Comparison of ENCODE assay signal across 9 cellular contexts in genomic region chr6:8481727-8482126, GRCh38. TPM values are rescaled to one million over a fixed set of nuclear protein-coding genes. Genes with fewer than 3 reads are reported as not detected.
DNase-seq lines count a peak whose midpoint lies in the region; FAIRE-seq and TF ChIP-seq lines count a peak whose summit lies in the region.
"Had no signal": no experiment of that assay in that cellular context is flagged by ENCODE, and none has a peak within 500 bp of the region (broad histone marks: within the 10 kb centered on the region; RNA-seq: fewer than 3 reads in every experiment).

No MANE protein-coding gene starts in this region.

- H3K27me3 ChIP-seq in BJ (ENCODE audit: control insufficient read depth, insufficient read depth, low read length) = no peaks in the 10 kb centered on the region
- H3K27me3 ChIP-seq in tibial artery = no peaks in the 10 kb centered on the region
- H3K27me3 ChIP-seq: heart left ventricle had no signal

- TF ChIP-seq CTCF in BJ (IDR thresholded peaks at IDR 0.05; ENCODE audit: insufficient read depth, low read depth, low read length) (peak; percentile 38), astrocyte of the spinal cord (IDR thresholded peaks at IDR 0.05; ENCODE audit: low read depth, low read length) (peak; percentile 15), HFFc6 (IDR thresholded peaks at IDR 0.05) (no peak), tibial artery (IDR thresholded peaks at IDR 0.05) (no peak)

- H3K27me3 Mint-ChIP-seq in HFFc6 (ENCODE audit: insufficient read depth) = no peaks in the 10 kb centered on the region

- H3K4me3 Mint-ChIP-seq in HFFc6 = no peak overlapping the region

- DNase-seq in BJ (ENCODE audit: low read depth) (no peak), GM19239 (ENCODE audit: insufficient read length, low spot score) (peak; percentile 1), KG1 (lab: John Stamatoyannopoulos, UW) (peak; percentile 8), astrocyte of the spinal cord (ENCODE audit: low read depth, low spot score) (no peak), anterior cingulate cortex (lab: John Stamatoyannopoulos, UW) (no peak), HFFc6 (no peak), DMS153 treated with DMSO at 0.1 percent for 48 hours (lab: John Stamatoyannopoulos, UW; ENCODE audit: unreplicated experiment) (no peak), tibial artery (no peak)
- DNase-seq: heart left ventricle had no signal

- no peaks in the 10 kb centered on the region for H3K4me1 ChIP-seq in tibial artery
- H3K4me1 ChIP-seq: heart left ventricle had no signal

- peaks cover 0 to 7% (median 0%) of the 10 kb centered on the region in 3 donors for H3K9me3 ChIP-seq in tibial artery

- H3K27ac Mint-ChIP-seq in HFFc6 = no peak overlapping the region

- FAIRE-seq in GM19239 (lab: Jason Lieb, UNC) = peak; percentile 18

- H3K9me3 Mint-ChIP-seq in HFFc6 = peaks cover 22% of the 10 kb centered on the region

- H3K4me3 ChIP-seq in BJ (ENCODE audit: low read depth, low read length) (no peak overlapping the region), astrocyte of the spinal cord (ENCODE audit: low read depth, low read length) (no peak overlapping the region), tibial artery (no peak overlapping the region)
- H3K4me3 ChIP-seq: heart left ventricle had no signal

- no peaks in the 10 kb centered on the region for H3K4me1 Mint-ChIP-seq in HFFc6 (ENCODE audit: low read depth)

- in situ Hi-C loops in astrocyte of the spinal cord (cut with HindIII; ENCODE audit: low sequenced_read_pairs) = no loop called here

- no peak overlapping the region for H3K27ac ChIP-seq in tibial artery
- H3K27ac ChIP-seq: heart left ventricle had no signal

- intact Hi-C loops in tibial artery (cut with DNase I; ENCODE audit: low total_unique reads) = no loop called here

- POLR2A ChIA-PET in BJ (lab: Charles Lee) = no interaction called here

- H3K36me3 Mint-ChIP-seq in HFFc6 (ENCODE audit: low read depth) = no peaks in the 10 kb centered on the region; the same call in 1 of the 2 replicates

- CTCF ChIA-PET in BJ (lab: Yijun Ruan, JAX) = no interaction called here

- H3K36me3 ChIP-seq in BJ (ENCODE audit: control insufficient read depth, insufficient read depth, low read length) = no peaks in the 10 kb centered on the region
- no peaks in the 10 kb centered on the region for H3K36me3 ChIP-seq in tibial artery
- H3K36me3 ChIP-seq: heart left ventricle had no signal

RNA-seq across cellular contexts. Expression of gene SLC35B3, which starts 46.4 kb away (rescaled TPM):
- polyA plus RNA-seq in BJ (2011; rRNA removed) = 18.5 and 33.1 TPM in 2 replicates
- 9.2 and 11.5 TPM in 2 replicates for polyA minus RNA-seq in BJ (2011; rRNA and poly(A)+ RNA removed)
- 10 to 100 TPM; 23.3 to 30.0 (median 27.4) TPM for total RNA-seq in HFFc6 (2021; fragmentation: NEBNext Ultra II Directional; extraction: Animal tissue kit (Norgen Biotek cat#: 25700))

Comparison
In these comparisons a context has a peak if more than half of its experiments do, and no peak if none do; other contexts are left out.
1. DNase-seq: peak in GM19239 (single experiment) and KG1 (single experiment); none in BJ (single experiment), astrocyte of the spinal cord (single experiment), anterior cingulate cortex (0 of 58), HFFc6 (single experiment), DMS153 treated with DMSO at 0.1 percent for 48 hours (single experiment) and tibial artery (0 of 2).
2. CTCF ChIP-seq: peak in BJ (single experiment) and astrocyte of the spinal cord (single experiment); none in HFFc6 (single experiment) and tibial artery (0 of 2).